8 cellular contexts compared by ENCODE assay signal in the genomic region with DNA sequence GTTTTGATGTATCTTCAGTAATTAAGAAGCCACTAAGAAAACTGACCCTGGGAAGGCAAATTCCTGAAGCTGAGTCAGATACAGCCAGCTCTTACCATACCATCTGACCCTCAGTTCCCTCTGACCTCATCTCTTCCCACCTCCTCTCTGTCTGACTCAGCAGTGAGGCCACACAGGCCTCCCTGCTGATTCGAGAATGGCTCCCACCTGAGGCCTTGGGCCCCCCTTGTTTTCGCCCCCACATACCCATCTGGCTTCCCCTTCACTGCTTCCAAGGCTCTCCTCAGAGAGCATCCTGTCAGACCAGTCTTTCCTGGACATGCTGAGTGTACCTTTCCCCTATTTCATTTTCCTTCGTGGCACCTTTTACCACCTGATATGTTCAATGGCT.
DNase-seq lines count a peak whose midpoint lies in the region; ATAC-seq, FAIRE-seq and TF ChIP-seq lines count a peak whose summit lies in the region.

No MANE protein-coding gene starts in this region.

- intact Hi-C loops in HepG2 (cut with micrococcal nuclease; ENCODE audit: unreplicated experiment): no loop called here

- no peak overlapping the region for H2AFZ ChIP-seq in HepG2 (ENCODE audit: low read length)

- no peak overlapping the region for H3K9ac ChIP-seq in HepG2 (ENCODE audit: insufficient read depth, low read depth, low read length)

- H3K27me3 ChIP-seq in HepG2 (ENCODE audit: control insufficient read depth in 1 of 2, insufficient read depth in 2 of 2, low read length in 2 of 2): no peaks in the 10 kb centered on the region

- TF ChIP-seq EP300 in HepG2 (IDR thresholded peaks at IDR 0.05; ENCODE audit: low read depth in 2 of 2, low read length in 2 of 2): no peak
- no peak for TF ChIP-seq EP300 in HepG2 (CRISPR knock-in tag; IDR thresholded peaks at IDR 0.05; ENCODE audit: borderline replicate concordance)

- in situ Hi-C loops in astrocyte of the spinal cord (cut with HindIII; ENCODE audit: low sequenced_read_pairs) (no loop called here), HepG2 (cut with HindIII; ENCODE audit: extremely low pct_ligation_motif_present, low pct_unique_long_range_greater_than_20kb) (no loop called here)

- H3K79me2 ChIP-seq in HepG2 (ENCODE audit: insufficient read depth, low read length): no peaks in the 10 kb centered on the region

- CTCF ChIA-PET in HepG2 (lab: Yijun Ruan, JAX; ENCODE audit: low intra/inter-chr PET ratio, low total read pairs): no interaction called here

- no peak for TF ChIP-seq RAD21 in HepG2 (CRISPR knock-in tag; IDR thresholded peaks at IDR 0.05)

- H3K36me3 ChIP-seq in HepG2 (replicated peaks in 1 of 2; ENCODE audit: control insufficient read depth in 1 of 2, insufficient read depth in 2 of 2, low read length in 2 of 2): no peaks in the 10 kb centered on the region

- no peaks in the 10 kb centered on the region for H3K9me3 ChIP-seq in HepG2 (ENCODE audit: low read length)

- FAIRE-seq in HepG2 (lab: Jason Lieb, UNC): no peak

- H3K4me3 ChIP-seq in astrocyte of the spinal cord (ENCODE audit: low read depth, low read length): no peak overlapping the region
- H3K4me3 ChIP-seq in HepG2 (replicated peaks in 1 of 3; ENCODE audit: insufficient read depth in 1 of 3, low read depth in 2 of 3, low read length in 3 of 3): no peak overlapping the region

- 28% methylated on average over 3 of the region's 3 CpGs for WGBS in HepG2 (ENCODE audit: low lambda C conversion rate)

- no peak for TF ChIP-seq CTCF in astrocyte of the spinal cord (IDR thresholded peaks at IDR 0.05; ENCODE audit: low read depth, low read length)
- no peak for TF ChIP-seq CTCF in HepG2 (CRISPR knock-in tag; IDR thresholded peaks at IDR 0.05)

- POLR2A ChIA-PET in HepG2 (lab: Yijun Ruan, JAX): no interaction called here

- ATAC-seq in GM21515 (IDR thresholded peaks at IDR 0.05; ENCODE audit: unreplicated experiment) (peak; percentile 84), HepG2 (peak; percentile 51)

- no peaks in the 10 kb centered on the region for H4K20me1 ChIP-seq in HepG2 (ENCODE audit: insufficient read depth, low read length)

- H3K4me1 ChIP-seq in HepG2 (ENCODE audit: insufficient read depth, low read length): peaks cover 10% of the 10 kb centered on the region; the same call in 1 of the 2 replicates

- peak; percentile 85 for DNase-seq in GM04503 (ENCODE audit: low read depth)
- peak; percentile 92 for DNase-seq in HPDE6-E6E7 (ENCODE audit: extremely low spot score)
- peak; percentile 99 for DNase-seq in astrocyte of the spinal cord (ENCODE audit: low read depth, low spot score)
- peak; percentile 25 for DNase-seq in HepG2 (ENCODE audit: low spot score)
- peak; percentile 56 for DNase-seq in ureter (ENCODE audit: low spot score)
- DNase-seq in GF-D8 (lab: John Stamatoyannopoulos, UW): no peak
- DNase-seq in NCI-H1417 treated with DMSO at 0.1 percent for 48 hours (lab: John Stamatoyannopoulos, UW): no peak

- H3K27ac ChIP-seq in HepG2 (ENCODE audit: extremely low read length, insufficient read depth, low read length): no peak overlapping the region

- no peak for TF ChIP-seq POLR2A in HepG2 (IDR thresholded peaks at IDR 0.05; ENCODE audit: insufficient read depth in 1 of 2, low read depth in 2 of 2, low read length in 2 of 2)

- no peak overlapping the region for H3K4me2 ChIP-seq in HepG2 (ENCODE audit: low read depth, low read length)

- BruUV-seq in HepG2 (replicated peaks; lab: Mats Ljungman, UMichigan): no TSS peak

TF ChIP-seq in HepG2, 621 proteins besides CTCF, POLR2A, EP300 and RAD21:
- TF ChIP-seq FOSL1 (CRISPR knock-in tag; IDR thresholded peaks at IDR 0.05; ENCODE audit: borderline replicate concordance): peak; percentile 18; the same call in 1 of the 2 replicates
- TF ChIP-seq ZBTB21 (CRISPR knock-in tag; IDR thresholded peaks at IDR 0.05): peak; percentile 61; the same call in 1 of the 2 replicates
- TF ChIP-seq FOSL2 (CRISPR knock-in tag; IDR thresholded peaks at IDR 0.05): peak; percentile 70
- no peak for TF ChIP-seq GTF2F1 (IDR thresholded peaks at IDR 0.05; ENCODE audit: low read length)
- TF ChIP-seq, protein P1, sequence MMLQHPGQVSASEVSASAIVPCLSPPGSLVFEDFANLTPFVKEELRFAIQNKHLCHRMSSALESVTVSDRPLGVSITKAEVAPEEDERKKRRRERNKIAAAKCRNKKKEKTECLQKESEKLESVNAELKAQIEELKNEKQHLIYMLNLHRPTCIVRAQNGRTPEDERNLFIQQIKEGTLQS (CRISPR knock-in tag; IDR thresholded peaks at IDR 0.05): 0 out of 2 replicates have a peak, but pooled peaks have one; percentile 35

Comparison
In these comparisons a context has a peak if more than half of its experiments do, and no peak if none do; other contexts are left out.
1. DNase-seq: peak in GM04503 (single experiment), HPDE6-E6E7 (single experiment), astrocyte of the spinal cord (single experiment), HepG2 (single experiment) and ureter (single experiment); none in GF-D8 (single experiment) and NCI-H1417 treated with DMSO at 0.1 percent for 48 hours (single experiment).